ENCODE assay signal across 1 cellular context in genomic region chr1:211591980-211592493, GRCh38.
TF ChIP-seq lines count a peak whose summit lies in the region.

No MANE protein-coding gene starts in this region.

TF ChIP-seq in K562, 482 proteins besides CTCF, POLR2A, EP300 and RAD21 (continued from another document):
- TF ChIP-seq ZNF639 (CRISPR knock-in tag; conservative IDR thresholded peaks at IDR 0.05 in 1 of 2, IDR thresholded peaks at IDR 0.05 in 1 of 2) (no peak), FOS (IDR thresholded peaks at IDR 0.05; ENCODE audit: extremely low read depth, insufficient read length) (peak; percentile 13), JUND (IDR thresholded peaks at IDR 0.05; ENCODE audit: borderline replicate concordance, low read depth, low read length) (peak; percentile 92), JUND (tag; IDR thresholded peaks at IDR 0.05; ENCODE audit: borderline replicate concordance, low read depth, low read length) (peak; percentile 94), ZNF408 (CRISPR knock-in tag; IDR thresholded peaks at IDR 0.05; ENCODE audit: low read depth) (no peak), ETV1 (tag; conservative IDR thresholded peaks at IDR 0.05; ENCODE audit: low read depth) (no peak), ARHGAP35 (IDR thresholded peaks at IDR 0.05; ENCODE audit: partially characterized antibody) (no peak), ILF3 (IDR thresholded peaks at IDR 0.05; ENCODE audit: borderline replicate concordance) (no peak), ZFX (CRISPR knock-in tag; IDR thresholded peaks at IDR 0.05) (no peak), ZNF507 (tag; conservative IDR thresholded peaks at IDR 0.05) (no peak), AFF1 (IDR thresholded peaks at IDR 0.05; ENCODE audit: low read depth in 1 of 2, partially characterized antibody in 2 of 2) (no peak), ZBTB8A (IDR thresholded peaks at IDR 0.05; ENCODE audit: partially characterized antibody) (no peak), PHTF2 (CRISPR knock-in tag; IDR thresholded peaks at IDR 0.05) (no peak), ATF3 (IDR thresholded peaks at IDR 0.05) (peak; percentile 91), ATF3 (CRISPR knock-in tag; conservative IDR thresholded peaks at IDR 0.05) (no peak), ZNF589 (CRISPR knock-in tag; IDR thresholded peaks at IDR 0.05; ENCODE audit: low read depth) (no peak), FOSL1 (tag; conservative IDR thresholded peaks at IDR 0.05) (peak; percentile 85), POLR3G (IDR thresholded peaks at IDR 0.05; ENCODE audit: extremely low read depth, insufficient read length, insufficient replicate concordance) (no peak), SMARCC2 (IDR thresholded peaks at IDR 0.05; ENCODE audit: low read depth) (peak; percentile 36; the same call in 1 of the 2 replicates), HDAC2 (IDR thresholded peaks at IDR 0.05) (no peak; the same call in 1 of the 2 replicates), DPF2 (IDR thresholded peaks at IDR 0.05) (peak; percentile 77), CTBP1 (IDR thresholded peaks at IDR 0.05; ENCODE audit: borderline replicate concordance) (peak; percentile 40; the same call in 1 of the 2 replicates), MEF2D (tag; conservative IDR thresholded peaks at IDR 0.05; ENCODE audit: low read depth) (0 out of 2 replicates have a peak, but pooled peaks have one; percentile 19), HINFP (tag; conservative IDR thresholded peaks at IDR 0.05; ENCODE audit: low read depth) (no peak), ARID1B (IDR thresholded peaks at IDR 0.05) (peak; percentile 74), JUN (IDR thresholded peaks at IDR 0.05; ENCODE audit: borderline replicate concordance, low read depth, low read length) (peak; percentile 69), JUN (CRISPR knock-in tag; IDR thresholded peaks at IDR 0.05; ENCODE audit: borderline replicate concordance) (no peak), PHB2 (IDR thresholded peaks at IDR 0.05; ENCODE audit: low read depth) (no peak), JUNB (CRISPR knock-in tag; conservative IDR thresholded peaks at IDR 0.05) (0 out of 2 replicates have a peak, but pooled peaks have one; percentile 27), RCOR1 (IDR thresholded peaks at IDR 0.05; ENCODE audit: borderline replicate concordance in 1 of 2, low read depth in 2 of 2, low read length in 2 of 2) (peak in 1 of 2 experiments; percentile 22; a peak in 1 of 4 replicates), ZNF436 (CRISPR knock-in tag; IDR thresholded peaks at IDR 0.05) (no peak), MCM3 (IDR thresholded peaks at IDR 0.05) (no peak), GTF2B (IDR thresholded peaks at IDR 0.05; ENCODE audit: extremely low read depth, insufficient read length) (no peak), ELF4 (CRISPR knock-in tag; IDR thresholded peaks at IDR 0.05) (no peak), SMARCE1 (IDR thresholded peaks at IDR 0.05) (peak; percentile 83), HDAC1 (IDR thresholded peaks at IDR 0.05) (peak in 1 of 2 experiments; percentile 24; a peak in 1 of 4 replicates), IFI16 (CRISPR knock-in tag; IDR thresholded peaks at IDR 0.05) (no peak), SMAD4 (CRISPR knock-in tag; conservative IDR thresholded peaks at IDR 0.05) (no peak), SMARCA4 (IDR thresholded peaks at IDR 0.05) (peak; percentile 77), ZNF23 (CRISPR knock-in tag; IDR thresholded peaks at IDR 0.05) (no peak), DLX4 (CRISPR knock-in tag; IDR thresholded peaks at IDR 0.05) (no peak), TEAD4 (IDR thresholded peaks at IDR 0.05; ENCODE audit: low read length) (peak; percentile 11; the same call in 1 of the 2 replicates), TEAD4 (CRISPR knock-in tag; IDR thresholded peaks at IDR 0.05; ENCODE audit: borderline replicate concordance) (no peak)
TF ChIP-seq in K562: peak in this region for 20.
